Comparison of ENCODE assay signal across 35 cellular contexts in the genomic region with DNA sequence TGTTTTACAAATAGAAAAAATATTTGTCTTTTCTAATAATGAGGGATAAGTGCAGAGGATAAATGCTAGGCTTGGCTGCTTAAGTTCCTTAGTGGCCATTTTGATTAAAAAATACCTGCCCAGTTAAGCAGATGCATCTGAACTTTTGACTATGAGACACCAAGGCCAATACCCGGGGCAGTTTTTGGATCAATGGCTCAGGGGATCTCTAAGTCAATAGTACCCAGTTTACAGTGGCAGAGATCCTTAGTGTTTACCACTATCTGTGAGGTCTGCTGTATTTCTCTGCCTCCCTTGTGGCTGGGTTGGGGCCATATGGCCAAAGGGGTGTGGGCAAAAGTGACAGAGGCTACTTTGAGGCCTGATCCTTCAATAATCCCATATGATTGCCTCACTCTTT.
A peak's percentile ranks its signal among the peaks of the same experiment; 100 is the strongest.
DNase-seq lines count a peak whose midpoint lies in the region; ATAC-seq, FAIRE-seq and TF ChIP-seq lines count a peak whose summit lies in the region.
"Had no signal": no experiment of that assay in that cellular context is flagged by ENCODE, and none has a peak within 500 bp of the region (broad histone marks: within the 10 kb centered on the region; RNA-seq: fewer than 3 reads in every experiment).

No MANE protein-coding gene starts in this region.

- TF ChIP-seq EP300 in HepG2 (IDR thresholded peaks at IDR 0.05; ENCODE audit: low read depth in 2 of 2, low read length in 2 of 2) = no peak
- no peak for TF ChIP-seq EP300 in HepG2 (CRISPR knock-in tag; IDR thresholded peaks at IDR 0.05; ENCODE audit: borderline replicate concordance)

- H3K9me3 ChIP-seq in liver (ENCODE audit: control insufficient read depth in 4 of 4, low read length in 3 of 4) (no peaks in the 10 kb centered on the region), HepG2 (ENCODE audit: low read length) (no peaks in the 10 kb centered on the region), WERI-Rb-1 (ENCODE audit: severe bottlenecking) (no peaks in the 10 kb centered on the region), right lobe of liver (no peaks in the 10 kb centered on the region)
- H3K9me3 ChIP-seq: A549; BE2C; BLaER1; BLaER1 treated with 17β-estradiol and CSF1 and Interleukin-3, amounts not matched to agents 10 nM and 100 nM; Caco-2 had no signal

- no peaks in the 10 kb centered on the region for H3K79me2 ChIP-seq in HepG2 (ENCODE audit: insufficient read depth, low read length)

- DNase-seq in HepG2 (ENCODE audit: low spot score) (no peak), WERI-Rb-1 (peak; percentile 13), left lobe of liver (ENCODE audit: low spot score) (no peak), right lobe of liver (no peak), AG08395 (ENCODE audit: low spot score) (no peak), iPS-NIHi7 (ENCODE audit: extremely low spot score) (no peak)
- DNase-seq: 8988T; ACHN; AML-193; BE2C; C1 segment of cervical spinal cord; Caco-2; Calu3; CD4-positive, alpha-beta memory T cell; CD4-positive, alpha-beta T cell; CD4-positive, CD25-positive, alpha-beta regulatory T cell; CD8-positive, alpha-beta memory T cell; CD8-positive, alpha-beta T cell; COR-L47; DMS 273 treated with DMSO at 0.1 percent for 48 hours; DMS153; DMS53; DMS79; DMS79 treated with DMSO at 0.1 percent for 48 hours; DND-41; EL had no signal

- 39% methylated on average over 1 of the region's 1 CpG for WGBS in liver
- WGBS in HepG2 (ENCODE audit: low lambda C conversion rate) = 10% methylated on average over 1 of the region's 1 CpG
- WGBS in right lobe of liver (ENCODE audit: insufficient coverage, low coverage, low lambda C conversion rate, missing lambda C conversion rate) = 33% methylated on average over 1 of the region's 1 CpG

- no peak for TF ChIP-seq CTCF in liver (IDR thresholded peaks at IDR 0.05; ENCODE audit: low read depth, low read length, missing input control)
- TF ChIP-seq CTCF in HepG2 (CRISPR knock-in tag; IDR thresholded peaks at IDR 0.05) = no peak
- no peak for TF ChIP-seq CTCF in WERI-Rb-1 (IDR thresholded peaks at IDR 0.05; ENCODE audit: low read depth, low read length)
- TF ChIP-seq CTCF in right lobe of liver (IDR thresholded peaks at IDR 0.05) = no peak

- POLR2A ChIA-PET in HepG2 (lab: Yijun Ruan, JAX) = no interaction called here

- TF ChIP-seq RAD21 in liver (IDR thresholded peaks at IDR 0.05) (no peak), HepG2 (CRISPR knock-in tag; IDR thresholded peaks at IDR 0.05) (no peak)

- FAIRE-seq in HepG2 (lab: Jason Lieb, UNC) = no peak
- FAIRE-seq: A204.1, A549, D721Med had no signal

- in situ Hi-C loops in HepG2 (cut with HindIII; ENCODE audit: extremely low pct_ligation_motif_present, low pct_unique_long_range_greater_than_20kb) = no loop called here

- no TSS peak for BruUV-seq in HepG2 (replicated peaks; lab: Mats Ljungman, UMichigan)

- CTCF ChIA-PET in HepG2 (lab: Yijun Ruan, JAX; ENCODE audit: low intra/inter-chr PET ratio, low total read pairs) = no interaction called here

- H3K27me3 ChIP-seq in liver (ENCODE audit: control insufficient read depth in 4 of 4, insufficient read depth in 4 of 4, low read length in 3 of 4) = no peaks in the 10 kb centered on the region
- no peaks in the 10 kb centered on the region for H3K27me3 ChIP-seq in HepG2 (ENCODE audit: control insufficient read depth in 1 of 2, insufficient read depth in 2 of 2, low read length in 2 of 2)
- no peaks in the 10 kb centered on the region for H3K27me3 ChIP-seq in WERI-Rb-1 (ENCODE audit: insufficient read depth, low read depth, severe bottlenecking)
- no peaks in the 10 kb centered on the region for H3K27me3 ChIP-seq in right lobe of liver
- H3K27me3 ChIP-seq: BE2C; BLaER1; BLaER1 treated with 17β-estradiol and CSF1 and Interleukin-3, amounts not matched to agents 10 nM and 100 nM had no signal

- no peak overlapping the region for H3K27ac ChIP-seq in liver (ENCODE audit: low read depth in 1 of 2, low read length in 2 of 2)
- H3K27ac ChIP-seq in HepG2 (ENCODE audit: extremely low read length, insufficient read depth, low read length) = no peak overlapping the region
- H3K27ac ChIP-seq in WERI-Rb-1 = no peak overlapping the region
- no peak overlapping the region for H3K27ac ChIP-seq in right lobe of liver
- H3K27ac ChIP-seq: 22Rv1; A549; BLaER1; BLaER1 treated with 17β-estradiol and CSF1 and Interleukin-3, amounts not matched to agents 10 nM and 100 nM; C4-2B had no signal

- no peak overlapping the region for H2AFZ ChIP-seq in HepG2 (ENCODE audit: low read length)

- H3K4me3 ChIP-seq in liver (ENCODE audit: low read depth in 1 of 3, low read length in 3 of 3) (no peak overlapping the region), HepG2 (replicated peaks in 1 of 3; ENCODE audit: insufficient read depth in 1 of 3, low read depth in 2 of 3, low read length in 3 of 3) (no peak overlapping the region), WERI-Rb-1 (ENCODE audit: low read depth, low read length) (no peak overlapping the region), right lobe of liver (no peak overlapping the region)
- H3K4me3 ChIP-seq: A549; BLaER1; BLaER1 treated with 17β-estradiol and CSF1 and Interleukin-3, amounts not matched to agents 10 nM and 100 nM had no signal

- H3K9ac ChIP-seq in liver (ENCODE audit: low read depth in 1 of 2, low read length in 2 of 2) (no peak overlapping the region), HepG2 (ENCODE audit: insufficient read depth, low read depth, low read length) (no peak overlapping the region)
- H3K9ac ChIP-seq: BLaER1; BLaER1 treated with 17β-estradiol and CSF1 and Interleukin-3, amounts not matched to agents 10 nM and 100 nM had no signal

- TF ChIP-seq POLR2A in HepG2 (IDR thresholded peaks at IDR 0.05; ENCODE audit: insufficient read depth in 1 of 2, low read depth in 2 of 2, low read length in 2 of 2) = no peak
- TF ChIP-seq POLR2A in right lobe of liver (IDR thresholded peaks at IDR 0.05) = no peak

- ATAC-seq in HepG2 (no peak), left lobe of liver (peak; percentile 50), right lobe of liver (peak in 3 of 4 donors; percentile 41 to 79 (median 65)), HG03469 (IDR thresholded peaks at IDR 0.05; ENCODE audit: unreplicated experiment) (no peak)
- ATAC-seq: A549; CD8-positive, alpha-beta T cell had no signal

- H3K4me1 ChIP-seq in liver (ENCODE audit: control insufficient read depth in 4 of 4, insufficient read depth in 4 of 4, low read length in 3 of 4) (no peaks in the 10 kb centered on the region), HepG2 (ENCODE audit: insufficient read depth, low read length) (no peaks in the 10 kb centered on the region), right lobe of liver (peaks cover 0 to 17% (median 0%) of the 10 kb centered on the region in 4 donors)
- H3K4me1 ChIP-seq: Caco-2 had no signal

- no peaks in the 10 kb centered on the region for H3K36me3 ChIP-seq in liver (ENCODE audit: control insufficient read depth in 4 of 4, insufficient read depth in 3 of 4, low read depth in 1 of 4, low read length in 3 of 4)
- H3K36me3 ChIP-seq in HepG2 (replicated peaks in 1 of 2; ENCODE audit: control insufficient read depth in 1 of 2, insufficient read depth in 2 of 2, low read length in 2 of 2) = no peaks in the 10 kb centered on the region
- no peaks in the 10 kb centered on the region for H3K36me3 ChIP-seq in WERI-Rb-1
- H3K36me3 ChIP-seq in right lobe of liver = no peaks in the 10 kb centered on the region
- H3K36me3 ChIP-seq: BE2C; BLaER1; BLaER1 treated with 17β-estradiol and CSF1 and Interleukin-3, amounts not matched to agents 10 nM and 100 nM had no signal

- H4K20me1 ChIP-seq in HepG2 (ENCODE audit: insufficient read depth, low read length) = no peaks in the 10 kb centered on the region
- H4K20me1 ChIP-seq: BLaER1; BLaER1 treated with 17β-estradiol and CSF1 and Interleukin-3, amounts not matched to agents 10 nM and 100 nM had no signal

- intact Hi-C loops in HepG2 (cut with micrococcal nuclease; ENCODE audit: unreplicated experiment) (no loop called here), right lobe of liver (cut with DNase I) (no loop called here)

- H3K4me2 ChIP-seq in HepG2 (ENCODE audit: low read depth, low read length) = no peak overlapping the region
- H3K4me2 ChIP-seq: A549; BLaER1; BLaER1 treated with 17β-estradiol and CSF1 and Interleukin-3, amounts not matched to agents 10 nM and 100 nM had no signal

TF ChIP-seq in liver, 16 proteins besides CTCF, POLR2A, EP300 and RAD21 (continues in another document):
- TF ChIP-seq, protein P1, sequence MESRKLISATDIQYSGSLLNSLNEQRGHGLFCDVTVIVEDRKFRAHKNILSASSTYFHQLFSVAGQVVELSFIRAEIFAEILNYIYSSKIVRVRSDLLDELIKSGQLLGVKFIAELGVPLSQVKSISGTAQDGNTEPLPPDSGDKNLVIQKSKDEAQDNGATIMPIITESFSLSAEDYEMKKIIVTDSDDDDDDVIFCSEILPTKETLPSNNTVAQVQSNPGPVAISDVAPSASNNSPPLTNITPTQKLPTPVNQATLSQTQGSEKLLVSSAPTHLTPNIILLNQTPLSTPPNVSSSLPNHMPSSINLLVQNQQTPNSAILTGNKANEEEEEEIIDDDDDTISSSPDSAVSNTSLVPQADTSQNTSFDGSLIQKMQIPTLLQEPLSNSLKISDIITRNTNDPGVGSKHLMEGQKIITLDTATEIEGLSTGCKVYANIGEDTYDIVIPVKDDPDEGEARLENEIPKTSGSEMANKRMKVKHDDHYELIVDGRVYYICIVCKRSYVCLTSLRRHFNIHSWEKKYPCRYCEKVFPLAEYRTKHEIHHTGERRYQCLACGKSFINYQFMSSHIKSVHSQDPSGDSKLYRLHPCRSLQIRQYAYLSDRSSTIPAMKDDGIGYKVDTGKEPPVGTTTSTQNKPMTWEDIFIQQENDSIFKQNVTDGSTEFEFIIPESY (IDR thresholded peaks at IDR 0.05) = no peak
- TF ChIP-seq GABPA (IDR thresholded peaks at IDR 0.05 in 1 of 2, conservative IDR thresholded peaks at IDR 0.05 in 1 of 2) (no peak), EGR1 (IDR thresholded peaks at IDR 0.05; ENCODE audit: low read depth in 2 of 2) (no peak)

TF ChIP-seq in HepG2, 621 proteins besides CTCF, POLR2A, EP300 and RAD21 (continues in another document):
- TF ChIP-seq, protein P2, sequence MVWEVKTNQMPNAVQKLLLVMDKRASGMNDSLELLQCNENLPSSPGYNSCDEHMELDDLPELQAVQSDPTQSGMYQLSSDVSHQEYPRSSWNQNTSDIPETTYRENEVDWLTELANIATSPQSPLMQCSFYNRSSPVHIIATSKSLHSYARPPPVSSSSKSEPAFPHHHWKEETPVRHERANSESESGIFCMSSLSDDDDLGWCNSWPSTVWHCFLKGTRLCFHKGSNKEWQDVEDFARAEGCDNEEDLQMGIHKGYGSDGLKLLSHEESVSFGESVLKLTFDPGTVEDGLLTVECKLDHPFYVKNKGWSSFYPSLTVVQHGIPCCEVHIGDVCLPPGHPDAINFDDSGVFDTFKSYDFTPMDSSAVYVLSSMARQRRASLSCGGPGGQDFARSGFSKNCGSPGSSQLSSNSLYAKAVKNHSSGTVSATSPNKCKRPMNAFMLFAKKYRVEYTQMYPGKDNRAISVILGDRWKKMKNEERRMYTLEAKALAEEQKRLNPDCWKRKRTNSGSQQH (CRISPR knock-in tag; IDR thresholded peaks at IDR 0.05; ENCODE audit: low read depth) = no peak

Comparison
In these comparisons a context has a peak if more than half of its experiments do, and no peak if none do; other contexts are left out.
1. ATAC-seq: peak in left lobe of liver (single experiment) and right lobe of liver (3 of 4); none in HepG2 (single experiment) and HG03469 (single experiment).